Comparison of ENCODE assay signal across 9 cellular contexts in the genomic region with DNA sequence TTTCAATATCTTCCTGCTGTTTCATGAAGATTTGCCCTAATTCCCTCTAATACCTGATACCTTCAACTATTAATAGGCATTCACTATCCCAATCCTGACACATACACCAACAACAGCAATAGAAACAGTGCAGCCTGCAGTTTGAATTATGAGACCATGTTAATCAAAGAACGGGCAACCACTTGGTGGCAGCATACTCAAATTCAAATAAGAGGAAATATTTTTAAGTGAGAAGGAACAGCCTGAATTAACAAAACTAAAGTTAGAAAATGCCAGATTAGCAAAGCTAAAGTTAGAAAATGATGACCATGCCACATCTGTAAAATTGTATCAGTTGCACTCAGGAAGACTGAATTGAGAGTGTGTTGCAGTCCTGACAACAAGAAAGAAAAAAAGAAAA.
DNase-seq lines count a peak whose midpoint lies in the region; ATAC-seq, FAIRE-seq and TF ChIP-seq lines count a peak whose summit lies in the region.
"Had no signal": no experiment of that assay in that cellular context is flagged by ENCODE, and none has a peak within 500 bp of the region (broad histone marks: within the 10 kb centered on the region; RNA-seq: fewer than 3 reads in every experiment).

No MANE protein-coding gene starts in this region.

- POLR2A ChIA-PET in GM12878 (lab: Charles Lee): no interaction called here

- WGBS in GM12878 (ENCODE audit: insufficient coverage, insufficient replicate concordance, low lambda C conversion rate, missing lambda C conversion rate): 0% methylated on average over 1 of the region's 1 CpG

- TF ChIP-seq CTCF in LNCAP (IDR thresholded peaks at IDR 0.05): peak; percentile 52
- peak; percentile 25 to 34 (median 27); a peak in 3 of 6 replicates for TF ChIP-seq CTCF in GM12878 (IDR thresholded peaks at IDR 0.05 in 2 of 3, conservative IDR thresholded peaks at IDR 0.05 in 1 of 3; ENCODE audit: control insufficient read depth in 2 of 3, extremely low read depth in 1 of 3, insufficient read depth in 1 of 3, low read depth in 3 of 3, low read length in 3 of 3)
- TF ChIP-seq CTCF in osteoblast (IDR thresholded peaks at IDR 0.05; ENCODE audit: extremely low read depth, low read depth, low read length): peak; percentile 45

- H3K27ac ChIP-seq in GM12878 (ENCODE audit: control insufficient read depth, insufficient read depth): no peak overlapping the region
- H3K27ac ChIP-seq in osteoblast (ENCODE audit: low read depth, low read length): no peak overlapping the region

- FAIRE-seq in GM12878 (lab: Jason Lieb, UNC): no peak
- FAIRE-seq in GM12892 (lab: Jason Lieb, UNC): no peak

- H3K36me3 ChIP-seq in GM12878 (ENCODE audit: control insufficient read depth in 2 of 2, insufficient read depth in 2 of 2, low read length in 1 of 2) (no peaks in the 10 kb centered on the region), osteoblast (ENCODE audit: insufficient read depth, low read length) (no peaks in the 10 kb centered on the region)

- ATAC-seq in GM12878 (no peak), GM19023 (IDR thresholded peaks at IDR 0.05; ENCODE audit: unreplicated experiment) (no peak)

- H3K27me3 ChIP-seq in GM12878 (replicated peaks in 1 of 2; ENCODE audit: control insufficient read depth in 2 of 2, insufficient read depth in 2 of 2, low read length in 1 of 2) (no peaks in the 10 kb centered on the region), osteoblast (ENCODE audit: insufficient read depth, low read length) (no peaks in the 10 kb centered on the region)

- SMC1A ChIA-PET in GM12878 (lab: Charles Lee; ENCODE audit: uncharacterized antibody, unreplicated experiment): interaction anchor here (1.0 kb wide), 1 partner anchor 52 kb away, joined by 3 read pairs; no protein-coding TSS in a partner anchor

- intact Hi-C loops in GM12878 (cut with micrococcal nuclease; ENCODE audit: unreplicated experiment): no loop called here

- no peak overlapping the region for H3K9ac ChIP-seq in GM12878 (ENCODE audit: control insufficient read depth, insufficient read depth, low read length)

- in situ Hi-C loops in GM12878 (cut with MboI): no loop called here

- H3K4me3 ChIP-seq in GM12878: no peak overlapping the region
- H3K4me3 ChIP-seq in osteoblast (ENCODE audit: insufficient read depth, low read length): no peak overlapping the region

- peak; percentile 3 for DNase-seq in NCI-H1694 treated with DMSO at 0.1 percent for 48 hours (lab: John Stamatoyannopoulos, UW)
- no peak for DNase-seq in NCI-H1694 (lab: John Stamatoyannopoulos, UW)
- no peak for DNase-seq in GM12878 (ENCODE audit: low read depth, low spot score)
- DNase-seq in osteoblast (ENCODE audit: insufficient read length, low spot score, missing footprints): no peak
- DNase-seq in GM12892 (ENCODE audit: insufficient read length): no peak
- no peak for DNase-seq in occipital lobe (lab: John Stamatoyannopoulos, UW)
- DNase-seq: activated CD4-positive, CD25-positive, alpha-beta regulatory T cell treated with anti-CD3 and anti-CD28 coated beads, Interleukin-2, amount 50 U/mL, for 72 hours had no signal

- CTCF ChIA-PET in GM12878 (lab: Yijun Ruan, JAX): no interaction called here

- no TSS peak for BruUV-seq in GM12878 (replicated peaks; lab: Mats Ljungman, UMichigan)

- no peak overlapping the region for H3K4me2 ChIP-seq in GM12878 (ENCODE audit: control insufficient read depth, insufficient read depth)
- H3K4me2 ChIP-seq in osteoblast (ENCODE audit: insufficient read depth, low read length): no peak overlapping the region

- peak; percentile 26; the same call in 1 of the 2 replicates for TF ChIP-seq RAD21 in GM12878 (IDR thresholded peaks at IDR 0.05; ENCODE audit: insufficient read depth, low read depth, low read length)

- no peak for TF ChIP-seq POLR2A in GM12878 (IDR thresholded peaks at IDR 0.05; ENCODE audit: low read depth, low read length)
- TF ChIP-seq POLR2A in GM12892 (IDR thresholded peaks at IDR 0.05; ENCODE audit: low read depth, low read length): no peak

- H2AFZ ChIP-seq in GM12878 (ENCODE audit: control insufficient read depth, low read depth, low read length) (no peak overlapping the region), osteoblast (ENCODE audit: low read length) (no peak overlapping the region)

- H3K4me1 ChIP-seq in GM12878 (ENCODE audit: control insufficient read depth, insufficient read depth, low read length) (no peaks in the 10 kb centered on the region), osteoblast (ENCODE audit: insufficient read depth, low read length) (no peaks in the 10 kb centered on the region)

- H4K20me1 ChIP-seq in GM12878 (ENCODE audit: control insufficient read depth, insufficient read depth): no peaks in the 10 kb centered on the region
- H4K20me1 ChIP-seq in osteoblast (ENCODE audit: insufficient read depth, low read length): no peaks in the 10 kb centered on the region

- H3K9me3 ChIP-seq in GM12878 (replicated peaks; ENCODE audit: control insufficient read depth, insufficient read depth, low read length) (no peaks in the 10 kb centered on the region), osteoblast (ENCODE audit: low read depth, low read length) (no peaks in the 10 kb centered on the region)

- RAD21 ChIA-PET in GM12878 (lab: Charles Lee; ENCODE audit: unreplicated experiment): no interaction called here

- H3K79me2 ChIP-seq in GM12878 (ENCODE audit: control insufficient read depth, insufficient read depth, low read length): no peaks in the 10 kb centered on the region
- no peaks in the 10 kb centered on the region for H3K79me2 ChIP-seq in osteoblast (ENCODE audit: insufficient read depth, low read length)

- TF ChIP-seq EP300 in GM12878 (IDR thresholded peaks at IDR 0.05; ENCODE audit: borderline replicate concordance in 1 of 2, control insufficient read depth in 1 of 2, low read depth in 2 of 2, low read length in 2 of 2): no peak

TF ChIP-seq in GM12878, 131 proteins besides CTCF, POLR2A, EP300 and RAD21 (continues in another document):
- no peak for TF ChIP-seq RCOR1 (conservative IDR thresholded peaks at IDR 0.05; ENCODE audit: low read depth, low read length)
- no peak for TF ChIP-seq STAT1 (conservative IDR thresholded peaks at IDR 0.05)
- TF ChIP-seq MXI1 (IDR thresholded peaks at IDR 0.05; ENCODE audit: low read depth, low read length): no peak
- TF ChIP-seq SMAD1 (IDR thresholded peaks at IDR 0.05; ENCODE audit: low read depth, partially characterized antibody): no peak
- no peak for TF ChIP-seq RUNX3 (IDR thresholded peaks at IDR 0.05; ENCODE audit: low read length)
- TF ChIP-seq KLF5 (IDR thresholded peaks at IDR 0.05; ENCODE audit: partially characterized antibody): no peak
- TF ChIP-seq HCFC1 (IDR thresholded peaks at IDR 0.05; ENCODE audit: low read length): no peak
- no peak for TF ChIP-seq ETV6 (conservative IDR thresholded peaks at IDR 0.05 in 1 of 2, IDR thresholded peaks at IDR 0.05 in 1 of 2; ENCODE audit: borderline replicate concordance in 1 of 2, low read depth in 1 of 2)
- TF ChIP-seq, protein P1, sequence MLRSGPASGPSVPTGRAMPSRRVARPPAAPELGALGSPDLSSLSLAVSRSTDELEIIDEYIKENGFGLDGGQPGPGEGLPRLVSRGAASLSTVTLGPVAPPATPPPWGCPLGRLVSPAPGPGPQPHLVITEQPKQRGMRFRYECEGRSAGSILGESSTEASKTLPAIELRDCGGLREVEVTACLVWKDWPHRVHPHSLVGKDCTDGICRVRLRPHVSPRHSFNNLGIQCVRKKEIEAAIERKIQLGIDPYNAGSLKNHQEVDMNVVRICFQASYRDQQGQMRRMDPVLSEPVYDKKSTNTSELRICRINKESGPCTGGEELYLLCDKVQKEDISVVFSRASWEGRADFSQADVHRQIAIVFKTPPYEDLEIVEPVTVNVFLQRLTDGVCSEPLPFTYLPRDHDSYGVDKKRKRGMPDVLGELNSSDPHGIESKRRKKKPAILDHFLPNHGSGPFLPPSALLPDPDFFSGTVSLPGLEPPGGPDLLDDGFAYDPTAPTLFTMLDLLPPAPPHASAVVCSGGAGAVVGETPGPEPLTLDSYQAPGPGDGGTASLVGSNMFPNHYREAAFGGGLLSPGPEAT (IDR thresholded peaks at IDR 0.05; ENCODE audit: low read depth): no peak
- TF ChIP-seq NR2F1 (conservative IDR thresholded peaks at IDR 0.05): no peak
- TF ChIP-seq E4F1 (IDR thresholded peaks at IDR 0.05; ENCODE audit: borderline replicate concordance, partially characterized antibody): no peak
- TF ChIP-seq SREBF1 (IDR thresholded peaks at IDR 0.05; ENCODE audit: low read length): no peak
- TF ChIP-seq TBL1XR1 (IDR thresholded peaks at IDR 0.05; ENCODE audit: low read depth, low read length): no peak
- TF ChIP-seq HDAC6 (IDR thresholded peaks at IDR 0.05; ENCODE audit: unreplicated experiment): no peak
- no peak for TF ChIP-seq HDGF (IDR thresholded peaks at IDR 0.05)
- no peak for TF ChIP-seq ZNF384 (IDR thresholded peaks at IDR 0.05; ENCODE audit: borderline replicate concordance, low read depth, low read length)
- TF ChIP-seq YY1 (IDR thresholded peaks at IDR 0.05; ENCODE audit: low read depth, low read length): no peak
